2 cellular contexts compared by ENCODE assay signal in the genomic region with DNA sequence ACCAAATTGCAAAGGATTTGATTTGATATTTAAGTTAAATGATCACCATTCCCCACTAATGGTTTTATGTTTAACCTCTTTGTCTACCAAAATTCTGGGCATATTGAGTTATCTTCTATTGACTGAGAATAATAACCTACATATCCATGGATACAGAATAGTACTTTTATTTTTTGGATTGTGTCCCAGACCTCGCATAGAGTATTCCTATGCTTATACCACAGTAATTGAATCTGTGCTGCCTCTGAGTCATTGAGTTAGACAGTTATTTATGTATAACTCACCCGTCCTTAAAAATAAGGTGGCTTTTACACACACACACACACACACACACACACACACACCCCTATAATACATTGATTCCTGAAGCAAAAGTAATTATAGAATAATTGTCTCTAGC.
A peak's percentile ranks its signal among the peaks of the same experiment; 100 is the strongest.
TF ChIP-seq lines count a peak whose summit lies in the region.

No MANE protein-coding gene starts in this region.

TF ChIP-seq in SK-N-SH treated with all-trans-retinoic acid at 6 μM for 48 hours, 23 proteins besides CTCF, POLR2A, EP300 and RAD21 (continued from another document):
- TF ChIP-seq, protein P1, sequence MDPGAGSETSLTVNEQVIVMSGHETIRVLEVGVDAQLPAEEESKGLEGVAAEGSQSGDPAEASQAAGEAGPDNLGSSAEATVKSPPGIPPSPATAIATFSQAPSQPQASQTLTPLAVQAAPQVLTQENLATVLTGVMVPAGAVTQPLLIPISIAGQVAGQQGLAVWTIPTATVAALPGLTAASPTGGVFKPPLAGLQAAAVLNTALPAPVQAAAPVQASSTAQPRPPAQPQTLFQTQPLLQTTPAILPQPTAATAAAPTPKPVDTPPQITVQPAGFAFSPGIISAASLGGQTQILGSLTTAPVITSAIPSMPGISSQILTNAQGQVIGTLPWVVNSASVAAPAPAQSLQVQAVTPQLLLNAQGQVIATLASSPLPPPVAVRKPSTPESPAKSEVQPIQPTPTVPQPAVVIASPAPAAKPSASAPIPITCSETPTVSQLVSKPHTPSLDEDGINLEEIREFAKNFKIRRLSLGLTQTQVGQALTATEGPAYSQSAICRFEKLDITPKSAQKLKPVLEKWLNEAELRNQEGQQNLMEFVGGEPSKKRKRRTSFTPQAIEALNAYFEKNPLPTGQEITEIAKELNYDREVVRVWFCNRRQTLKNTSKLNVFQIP (CRISPR knock-in tag; IDR thresholded peaks at IDR 0.05; ENCODE audit: borderline replicate concordance, low read depth): no peak
- no peak for TF ChIP-seq ZNF8 (CRISPR knock-in tag; IDR thresholded peaks at IDR 0.05)
- TF ChIP-seq, protein P2, sequence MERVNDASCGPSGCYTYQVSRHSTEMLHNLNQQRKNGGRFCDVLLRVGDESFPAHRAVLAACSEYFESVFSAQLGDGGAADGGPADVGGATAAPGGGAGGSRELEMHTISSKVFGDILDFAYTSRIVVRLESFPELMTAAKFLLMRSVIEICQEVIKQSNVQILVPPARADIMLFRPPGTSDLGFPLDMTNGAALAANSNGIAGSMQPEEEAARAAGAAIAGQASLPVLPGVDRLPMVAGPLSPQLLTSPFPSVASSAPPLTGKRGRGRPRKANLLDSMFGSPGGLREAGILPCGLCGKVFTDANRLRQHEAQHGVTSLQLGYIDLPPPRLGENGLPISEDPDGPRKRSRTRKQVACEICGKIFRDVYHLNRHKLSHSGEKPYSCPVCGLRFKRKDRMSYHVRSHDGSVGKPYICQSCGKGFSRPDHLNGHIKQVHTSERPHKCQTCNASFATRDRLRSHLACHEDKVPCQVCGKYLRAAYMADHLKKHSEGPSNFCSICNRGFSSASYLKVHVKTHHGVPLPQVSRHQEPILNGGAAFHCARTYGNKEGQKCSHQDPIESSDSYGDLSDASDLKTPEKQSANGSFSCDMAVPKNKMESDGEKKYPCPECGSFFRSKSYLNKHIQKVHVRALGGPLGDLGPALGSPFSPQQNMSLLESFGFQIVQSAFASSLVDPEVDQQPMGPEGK (CRISPR knock-in tag; IDR thresholded peaks at IDR 0.05; ENCODE audit: borderline replicate concordance): peak; percentile 42; the same call in 1 of the 2 replicates
- peak; percentile 82 for TF ChIP-seq TOX (CRISPR knock-in tag; IDR thresholded peaks at IDR 0.05; ENCODE audit: borderline replicate concordance)

TF ChIP-seq in SK-N-SH, 30 proteins besides CTCF, POLR2A, EP300 and RAD21 (continued from another document):
- TF ChIP-seq NRF1 (IDR thresholded peaks at IDR 0.05; ENCODE audit: low read depth, low read length): no peak
- TF ChIP-seq NFIC (IDR thresholded peaks at IDR 0.05; ENCODE audit: borderline replicate concordance): no peak
- TF ChIP-seq TEAD4 (IDR thresholded peaks at IDR 0.05; ENCODE audit: borderline replicate concordance, insufficient read depth): no peak
- no peak for TF ChIP-seq MEF2A (IDR thresholded peaks at IDR 0.05; ENCODE audit: borderline replicate concordance, low read depth)
- no peak for TF ChIP-seq FOXM1 (IDR thresholded peaks at IDR 0.05; ENCODE audit: low read depth)
- TF ChIP-seq POLR2AphosphoS5 (IDR thresholded peaks at IDR 0.05; ENCODE audit: low read depth, low read length): no peak
- no peak for TF ChIP-seq RXRA (IDR thresholded peaks at IDR 0.05; ENCODE audit: borderline replicate concordance, low read depth)
